Comparison of ENCODE assay signal across 16 cellular contexts in the genomic region with DNA sequence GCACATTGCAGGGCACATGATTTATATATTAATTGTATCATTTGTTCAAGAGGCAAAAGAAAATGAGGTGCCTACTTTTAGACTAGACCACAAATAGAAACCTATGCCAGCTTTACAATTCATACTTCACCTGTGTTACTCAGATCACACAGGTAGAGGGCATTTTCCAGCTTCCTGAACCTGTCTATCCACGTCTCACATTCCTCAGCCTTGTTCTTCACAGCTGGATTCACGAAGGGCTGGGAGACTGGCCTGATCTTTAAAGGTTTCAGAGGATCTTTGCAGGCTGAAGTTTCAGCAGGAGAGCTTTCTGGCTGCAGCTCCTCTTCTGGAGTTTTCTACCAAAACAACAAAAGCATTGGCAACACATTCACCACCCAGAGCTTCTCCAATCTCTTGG.
"Had no signal": no experiment of that assay in that cellular context is flagged by ENCODE, and none has a peak within 500 bp of the region (broad histone marks: within the 10 kb centered on the region; RNA-seq: fewer than 3 reads in every experiment).

No MANE protein-coding gene starts in this region.

- H3K79me2 ChIP-seq: parathyroid adenoma had no signal

- H3K4me3 Mint-ChIP-seq: activated naive CD4-positive, alpha-beta T cell treated with anti-CD3 and anti-CD28 coated beads, Interleukin-2, amount 50 U/mL, for 24 hours had no signal

- H3K4me1 Mint-ChIP-seq: activated naive CD4-positive, alpha-beta T cell treated with anti-CD3 and anti-CD28 coated beads, Interleukin-2, amount 50 U/mL, for 24 hours had no signal

- H3K36me3 Mint-ChIP-seq: activated naive CD4-positive, alpha-beta T cell treated with anti-CD3 and anti-CD28 coated beads, Interleukin-2, amount 50 U/mL, for 24 hours had no signal

- H2AFZ ChIP-seq: parathyroid adenoma had no signal

- H3K9ac ChIP-seq: parathyroid adenoma had no signal

- H3K27ac ChIP-seq: colonic mucosa, esophagus muscularis mucosa, lower lobe of right lung, parathyroid adenoma, sigmoid colon, spleen, stomach, testis, upper lobe of right lung had no signal

- DNase-seq: activated CD4-positive, alpha-beta T cell treated with anti-CD3 and anti-CD28 coated beads for 1 hour; activated CD4-positive, alpha-beta T cell treated with anti-CD3 and anti-CD28 coated beads, Interleukin-2, amount 50 U/mL, for 48 hours; activated T-cell treated with anti-CD3 and anti-CD28 coated beads, Interleukin-2, amount 50 U/mL, for 1 hour; caudate nucleus; colonic mucosa; hippocampal formation; left cardiac atrium; lower lobe of right lung; sigmoid colon; spleen; stomach; testis; upper lobe of right lung had no signal

- ATAC-seq: left cardiac atrium, lower lobe of right lung, upper lobe of right lung had no signal

- H3K4me1 ChIP-seq: colonic mucosa, lower lobe of right lung, parathyroid adenoma, sigmoid colon, spleen, stomach, testis, upper lobe of right lung had no signal

- H3K27me3 ChIP-seq: colonic mucosa, esophagus muscularis mucosa, sigmoid colon, stomach, testis, upper lobe of right lung had no signal

- H3K27ac Mint-ChIP-seq: activated naive CD4-positive, alpha-beta T cell treated with anti-CD3 and anti-CD28 coated beads, Interleukin-2, amount 50 U/mL, for 24 hours had no signal

- H3K4me3 ChIP-seq: colonic mucosa, esophagus muscularis mucosa, lower lobe of right lung, sigmoid colon, spleen, stomach, testis, upper lobe of right lung had no signal

- H3K9me3 Mint-ChIP-seq: activated naive CD4-positive, alpha-beta T cell treated with anti-CD3 and anti-CD28 coated beads, Interleukin-2, amount 50 U/mL, for 24 hours had no signal

- H3K9me3 ChIP-seq: colonic mucosa, esophagus muscularis mucosa, lower lobe of right lung, sigmoid colon, spleen, stomach, testis, upper lobe of right lung had no signal

- H3K36me3 ChIP-seq: colonic mucosa, esophagus muscularis mucosa, lower lobe of right lung, sigmoid colon, spleen, stomach, upper lobe of right lung had no signal
